Comparison of ENCODE assay signal across 8 cellular contexts in genomic region chr20:298755-299391, GRCh38. TPM values are rescaled to one million over a fixed set of nuclear protein-coding genes. Genes with fewer than 3 reads are reported as not detected.
DNase-seq lines count a peak whose midpoint lies in the region; ATAC-seq and TF ChIP-seq lines count a peak whose summit lies in the region.

No MANE protein-coding gene starts in this region.

- TF ChIP-seq CTCF in GM12864 (IDR thresholded peaks at IDR 0.05; ENCODE audit: low read depth, low read length, missing control alignments) (no peak), fibroblast of the aortic adventitia (IDR thresholded peaks at IDR 0.05; ENCODE audit: insufficient read depth, low read length) (no peak), retinal pigment epithelial cell (conservative IDR thresholded peaks at IDR 0.05; ENCODE audit: low read depth, low read length) (no peak)

- DNase-seq in GM12864 (ENCODE audit: low read depth), result no peak
- no peak for DNase-seq in T-helper 17 cell
- no peak for DNase-seq in fibroblast of the aortic adventitia (ENCODE audit: low read depth)
- no peak for DNase-seq in retinal pigment epithelial cell (ENCODE audit: low read depth)
- DNase-seq in GM19238 (ENCODE audit: insufficient read length, low spot score), result no peak
- DNase-seq in activated CD4-positive, CD25-positive, alpha-beta regulatory T cell (lab: John Stamatoyannopoulos, UW), result no peak
- DNase-seq in NCI-H345 treated with DMSO at 0.1 percent for 48 hours (lab: John Stamatoyannopoulos, UW; ENCODE audit: unreplicated experiment), result no peak

- ATAC-seq in T-helper 17 cell (peak; percentile 19), HG03521 (IDR thresholded peaks at IDR 0.05; ENCODE audit: unreplicated experiment) (no peak)

- H3K4me3 ChIP-seq in GM12864 (ENCODE audit: low read depth, low read length) (peak overlapping the region; percentile 92), fibroblast of the aortic adventitia (ENCODE audit: low read depth, low read length) (peak overlapping the region; percentile 98), retinal pigment epithelial cell (ENCODE audit: low read length) (peak overlapping the region; percentile 95)

- H3K27ac Mint-ChIP-seq in T-helper 17 cell, result peak overlapping the region; percentile 98

- peak overlapping the region; percentile 100 for H3K4me3 Mint-ChIP-seq in T-helper 17 cell

- H3K9me3 ChIP-seq in T-helper 17 cell (ENCODE audit: control insufficient read depth, low read length, poor library complexity, severe bottlenecking), result no peaks in the 10 kb centered on the region

- H3K36me3 Mint-ChIP-seq in T-helper 17 cell (ENCODE audit: low read depth), result peaks cover 4% of the 10 kb centered on the region

- H3K4me1 Mint-ChIP-seq in T-helper 17 cell, result peaks cover 33% of the 10 kb centered on the region

- no peaks in the 10 kb centered on the region for H3K27me3 Mint-ChIP-seq in T-helper 17 cell

RNA-seq across cellular contexts. Expression of gene ZCCHC3, which starts 1.5 kb away (rescaled TPM):
- total RNA-seq in T-helper 17 cell (10 to 100 TPM; 15.6 to 18.9 TPM), fibroblast of the aortic adventitia (ENCODE audit: low replicate concordance) (11.6 and 16.2 TPM in 2 replicates)

RNA-seq across cellular contexts. Expression of gene C20orf96, which starts 8.3 kb away (rescaled TPM):
- total RNA-seq in T-helper 17 cell (1 to 10 TPM; 2.4 to 2.7 TPM), fibroblast of the aortic adventitia (ENCODE audit: low replicate concordance) (0.98 and 2.4 TPM in 2 replicates)

RNA-seq across cellular contexts. Expression of gene SOX12, which starts 26.5 kb away (rescaled TPM):
- 1 to 10 TPM; 5.2 to 8.3 TPM for total RNA-seq in T-helper 17 cell
- 7.7 and 15.9 TPM in 2 replicates for total RNA-seq in fibroblast of the aortic adventitia (ENCODE audit: low replicate concordance)

RNA-seq across cellular contexts. Expression of gene DEFB132, which starts 41.3 kb away (rescaled TPM):
- not detected for total RNA-seq in T-helper 17 cell
- total RNA-seq in fibroblast of the aortic adventitia (ENCODE audit: low replicate concordance), result not detected in 2 replicates

RNA-seq across cellular contexts. Expression of gene NRSN2, which starts 48.0 kb away (rescaled TPM):
- under 1 TPM; 0.62 to 0.89 TPM for total RNA-seq in T-helper 17 cell
- total RNA-seq in fibroblast of the aortic adventitia (ENCODE audit: low replicate concordance), result 34.2 and 50.9 TPM in 2 replicates
